ENCODE assay signal across 13 cellular contexts in the genomic region with DNA sequence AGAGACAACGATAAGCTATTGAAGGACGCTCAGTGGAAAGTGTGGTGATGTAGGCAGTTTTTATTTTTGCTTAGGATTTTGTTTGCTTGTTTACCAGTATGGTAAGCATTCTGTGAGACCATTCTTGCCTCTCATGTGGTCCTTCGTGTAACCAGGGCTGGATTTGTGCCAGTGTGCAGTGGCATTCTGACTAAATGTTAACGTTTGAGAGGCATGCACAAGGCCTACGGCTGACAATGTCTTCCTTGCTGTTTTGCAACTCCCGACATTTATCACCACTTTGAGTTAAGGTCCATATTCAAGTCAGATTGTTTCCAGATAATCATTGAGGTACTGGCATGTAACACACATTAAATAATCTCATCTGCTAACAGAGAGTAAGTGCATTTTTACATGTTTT.
A peak's percentile ranks its signal among the peaks of the same experiment; 100 is the strongest.
DNase-seq lines count a peak whose midpoint lies in the region; ATAC-seq and TF ChIP-seq lines count a peak whose summit lies in the region.
"Had no signal": no experiment of that assay in that cellular context is flagged by ENCODE, and none has a peak within 500 bp of the region (broad histone marks: within the 10 kb centered on the region; RNA-seq: fewer than 3 reads in every experiment).

No MANE protein-coding gene starts in this region.

- intact Hi-C loops in left lung (cut with DNase I) (no loop called here), upper lobe of right lung (cut with DNase I) (no loop called here), testis (cut with DNase I; ENCODE audit: low total_unique reads) (no loop called here)

- H3K27me3 ChIP-seq in left lung (no peaks in the 10 kb centered on the region), upper lobe of right lung (no peaks in the 10 kb centered on the region), testis (no peaks in the 10 kb centered on the region)
- H3K27me3 ChIP-seq: SJSA1, uterus had no signal

- H3K9me3 ChIP-seq in left lung = peaks cover 0 to 13% of the 10 kb centered on the region in 2 donors
- no peaks in the 10 kb centered on the region for H3K9me3 ChIP-seq in upper lobe of right lung
- no peaks in the 10 kb centered on the region for H3K9me3 ChIP-seq in testis
- H3K9me3 ChIP-seq: SJSA1 had no signal

- peak; percentile 25 for DNase-seq in stimulated activated CD4-positive, alpha-beta T cell treated with anti-CD3 and anti-CD28 coated beads, Interleukin-1b, Interleukin-23, amount 100 ng/mL, for 48 hours
- DNase-seq in stimulated activated CD4-positive, alpha-beta T cell treated with anti-CD3 and anti-CD28 coated beads, Interleukin-2, amount 100 ng/mL, for 24 hours = no peak
- DNase-seq in T-cell = no peak
- DNase-seq in left lung = no peak
- DNase-seq in upper lobe of right lung = no peak
- no peak for DNase-seq in DMS79 (lab: John Stamatoyannopoulos, UW)
- DNase-seq in testis = no peak
- DNase-seq: NCI-H510A treated with DMSO at 0.1 percent for 48 hours, retina, uterus had no signal

- no peaks in the 10 kb centered on the region for H3K27me3 Mint-ChIP-seq in T-cell

- no peak for TF ChIP-seq CTCF in left lung (IDR thresholded peaks at IDR 0.05)
- no peak for TF ChIP-seq CTCF in upper lobe of right lung (IDR thresholded peaks at IDR 0.05)
- TF ChIP-seq CTCF in testis (IDR thresholded peaks at IDR 0.05) = no peak

- H3K9me3 Mint-ChIP-seq in T-cell = peaks cover 3 to 16% (median 12%) of the 10 kb centered on the region in 3 donors

- no peaks in the 10 kb centered on the region for H3K36me3 ChIP-seq in left lung
- H3K36me3 ChIP-seq in upper lobe of right lung = no peaks in the 10 kb centered on the region
- H3K36me3 ChIP-seq in testis (ENCODE audit: low read depth, missing control alignments) = no peaks in the 10 kb centered on the region
- H3K36me3 ChIP-seq: SJSA1, uterus had no signal

- peaks cover 0 to 32% of the 10 kb centered on the region in 2 donors for H3K4me1 ChIP-seq in left lung
- peaks cover 5% of the 10 kb centered on the region for H3K4me1 ChIP-seq in upper lobe of right lung
- H3K4me1 ChIP-seq in testis = no peaks in the 10 kb centered on the region
- H3K4me1 ChIP-seq: SJSA1, uterus had no signal

- H3K4me3 Mint-ChIP-seq in T-cell = peak overlapping the region; percentile 81 to 98 (median 97)

- H3K36me3 Mint-ChIP-seq in T-cell = no peaks in the 10 kb centered on the region

- no peak overlapping the region for H3K4me3 ChIP-seq in left lung
- no peak overlapping the region for H3K4me3 ChIP-seq in upper lobe of right lung
- H3K4me3 ChIP-seq in testis = no peak overlapping the region
- H3K4me3 ChIP-seq: SJSA1, uterus had no signal

- POLR2A ChIA-PET in T-cell (lab: Charles Lee) = interaction anchor here in 1 of 2 donors (0.6 to 2.8 kb wide), 3 partner anchors 143 to 336 kb away, joined by 3 to 13 read pairs (median 5); a partner anchor contains a TSS

- CTCF ChIA-PET in T-cell (lab: Charles Lee) = interaction anchor here (0.5 to 3.1 kb wide), 13 partner anchors 9 to 1853 kb away, joined by 3 to 16 read pairs (median 4); a partner anchor contains a TSS

- H3K27ac ChIP-seq in left lung (peak overlapping the region; percentile 80 to 92), upper lobe of right lung (peak overlapping the region; percentile 81), testis (no peak overlapping the region)
- H3K27ac ChIP-seq: C4-2B, SJSA1, uterus had no signal

- ATAC-seq in T-cell (replicated peaks in 1 of 4) = no peak
- no peak for ATAC-seq in left lung
- no peak for ATAC-seq in upper lobe of right lung
- no peak for ATAC-seq in HG03571 (IDR thresholded peaks at IDR 0.05; ENCODE audit: unreplicated experiment)

- no peak for TF ChIP-seq POLR2A in testis (IDR thresholded peaks at IDR 0.05)

- H3K4me1 Mint-ChIP-seq in T-cell = peaks cover 35 to 44% (median 36%) of the 10 kb centered on the region in 3 donors

- 51% methylated on average over 6 of the region's 6 CpGs for WGBS in testis, 2 donors

- H3K27ac Mint-ChIP-seq in T-cell = peak overlapping the region; percentile 98 to 99

Comparison
In these comparisons a context has a peak if more than half of its experiments do, and no peak if none do; other contexts are left out.
1. H3K27ac ChIP-seq: peak in left lung (2 of 2) and upper lobe of right lung (single experiment); none in testis (0 of 2).